Comparison of ENCODE assay signal across 20 cellular contexts in the genomic region with DNA sequence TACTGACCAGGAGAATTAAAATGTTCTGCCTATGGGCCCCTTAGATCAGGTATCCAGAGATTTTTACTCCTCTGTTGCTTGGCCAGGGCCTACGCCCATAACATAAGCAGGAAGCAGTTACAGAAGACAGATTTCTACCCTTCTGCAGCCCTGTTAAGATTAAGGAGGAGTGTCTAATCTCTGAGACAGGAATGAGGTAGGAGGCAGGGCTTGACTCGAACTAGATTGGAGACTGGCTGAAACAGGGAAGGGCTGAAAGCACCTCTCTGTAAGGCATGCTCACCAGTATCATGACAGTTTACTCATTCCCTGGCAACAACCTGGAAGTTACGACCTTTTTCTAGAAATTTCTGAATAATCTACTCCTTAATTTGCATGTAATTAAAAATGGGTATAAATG. TPM values are rescaled to one million over a fixed set of nuclear protein-coding genes. Genes with fewer than 3 reads are reported as not detected.
"Had no signal": no experiment of that assay in that cellular context is flagged by ENCODE, and none has a peak within 500 bp of the region (broad histone marks: within the 10 kb centered on the region; RNA-seq: fewer than 3 reads in every experiment).

No MANE protein-coding gene starts in this region.

- ATAC-seq: activated T-cell treated with anti-CD3 and anti-CD28 coated beads, Interleukin-2, amount 50 U/mL, for 4 hours; gastroesophageal sphincter; heart right ventricle; naive thymus-derived CD8-positive, alpha-beta T cell had no signal

- H3K27ac ChIP-seq: ascending aorta, gastroesophageal sphincter, heart right ventricle, neutrophil, sigmoid colon, spleen, tibial nerve had no signal

- H3K4me3 ChIP-seq: ascending aorta, gastroesophageal sphincter, heart right ventricle, sigmoid colon, spleen, tibial nerve had no signal

- H3K36me3 ChIP-seq: ascending aorta, gastroesophageal sphincter, heart right ventricle, neutrophil, sigmoid colon, spleen, tibial nerve had no signal

- H3K4me1 ChIP-seq: ascending aorta, heart right ventricle, sigmoid colon, tibial nerve had no signal

- H3K9me3 ChIP-seq: ascending aorta, gastroesophageal sphincter, heart right ventricle, neutrophil, sigmoid colon, spleen, tibial nerve had no signal

- DNase-seq: activated CD4-positive, alpha-beta T cell treated with anti-CD3 and anti-CD28 coated beads, Interleukin-2, amount 10 ng/mL, durations not matched to agents 24 days and 14 days; activated CD8-positive, alpha-beta memory T cell treated with anti-CD3 and anti-CD28 coated beads, Interleukin-2, amount 50 U/mL, for 4 hours; activated naive CD4-positive, alpha-beta T cell treated with anti-CD3 and anti-CD28 coated beads, Interleukin-2, amount 10 ng/mL, durations not matched to agents 7 days and 5 days; activated T-cell treated with anti-CD3 and anti-CD28 coated beads, Interleukin-2, amount 50 U/mL, for 4 hours; cortex of kidney; heart right ventricle; kidney glomerular epithelial cell; mesenchymal stem cell; naive thymus-derived CD8-positive, alpha-beta T cell; sigmoid colon; spleen; stimulated activated CD8-positive, alpha-beta memory T cell treated with anti-CD3 and anti-CD28 coated beads, Interleukin-4, amount 100 ng/mL, for 48 hours; stimulated activated naive CD4-positive, alpha-beta T cell; T-helper 2 cell had no signal

- H3K27me3 ChIP-seq: ascending aorta, neutrophil, sigmoid colon had no signal

RNA-seq across cellular contexts. Expression of a gene that starts 16.7 kb away (rescaled TPM):
- total RNA-seq: activated CD4-positive, alpha-beta T cell treated with anti-CD3 and anti-CD28 coated beads, Interleukin-2, amount 10 ng/mL, durations not matched to agents 24 days and 14 days; activated T-cell treated with anti-CD3 and anti-CD28 coated beads, Interleukin-2, amount 50 U/mL, for 4 hours; ascending aorta; gastroesophageal sphincter; heart right ventricle; naive thymus-derived CD8-positive, alpha-beta T cell; renal cortical epithelial cell; spleen; tibial nerve had no signal

RNA-seq across cellular contexts. Expression of a gene that starts 56.8 kb away (rescaled TPM):
- total RNA-seq: activated CD4-positive, alpha-beta T cell treated with anti-CD3 and anti-CD28 coated beads, Interleukin-2, amount 10 ng/mL, durations not matched to agents 24 days and 14 days; activated T-cell treated with anti-CD3 and anti-CD28 coated beads, Interleukin-2, amount 50 U/mL, for 4 hours; ascending aorta; naive thymus-derived CD8-positive, alpha-beta T cell; renal cortical epithelial cell; sigmoid colon; spleen; subcutaneous adipose tissue; tibial nerve had no signal
